Comparison of ENCODE assay signal across 16 cellular contexts in genomic region chrX:44544036-44544435, GRCh38.
"Had no signal": no experiment of that assay in that cellular context is flagged by ENCODE, and none has a peak within 500 bp of the region (broad histone marks: within the 10 kb centered on the region; RNA-seq: fewer than 3 reads in every experiment).

No MANE protein-coding gene starts in this region.

- DNase-seq: effector memory CD8-positive, alpha-beta T cell; foreskin fibroblast; kidney glomerular epithelial cell; mesendoderm; naive thymus-derived CD4-positive, alpha-beta T cell; ovary; sigmoid colon; stimulated activated naive CD4-positive, alpha-beta T cell treated with Interleukin-2 at 50 U/mL for 16 hours; trophoblast cell had no signal

- H3K4me1 ChIP-seq: right atrium auricular region had no signal

- H3K36me3 ChIP-seq: esophagus muscularis mucosa, gastroesophageal sphincter, ovary, right atrium auricular region, sigmoid colon had no signal

- H3K27ac ChIP-seq: epithelial cell of prostate, esophagus muscularis mucosa, ovary, right atrium auricular region, sigmoid colon had no signal

- H3K4me3 ChIP-seq: gastroesophageal sphincter, ovary, right atrium auricular region, sigmoid colon, skin epidermis had no signal

- H3K27me3 Mint-ChIP-seq: dendritic cell treated with granulocyte-macrophage colony-stimulating factor and Interleukin-4, amounts not matched to agents 40 ng/mL and 50 ng/mL, for 4 days; effector memory CD8-positive, alpha-beta T cell; naive thymus-derived CD4-positive, alpha-beta T cell had no signal

- H3K9me3 ChIP-seq: esophagus muscularis mucosa, gastroesophageal sphincter, ovary, right atrium auricular region, sigmoid colon had no signal

- H3K27me3 ChIP-seq: esophagus muscularis mucosa, gastroesophageal sphincter, ovary, right atrium auricular region, sigmoid colon had no signal

- H3K9me3 Mint-ChIP-seq: dendritic cell treated with granulocyte-macrophage colony-stimulating factor and Interleukin-4, amounts not matched to agents 40 ng/mL and 50 ng/mL, for 4 days; effector memory CD8-positive, alpha-beta T cell; neural crest cell had no signal

- H3K27ac Mint-ChIP-seq: effector memory CD8-positive, alpha-beta T cell had no signal
